19 cellular contexts compared by ENCODE assay signal in the genomic region with DNA sequence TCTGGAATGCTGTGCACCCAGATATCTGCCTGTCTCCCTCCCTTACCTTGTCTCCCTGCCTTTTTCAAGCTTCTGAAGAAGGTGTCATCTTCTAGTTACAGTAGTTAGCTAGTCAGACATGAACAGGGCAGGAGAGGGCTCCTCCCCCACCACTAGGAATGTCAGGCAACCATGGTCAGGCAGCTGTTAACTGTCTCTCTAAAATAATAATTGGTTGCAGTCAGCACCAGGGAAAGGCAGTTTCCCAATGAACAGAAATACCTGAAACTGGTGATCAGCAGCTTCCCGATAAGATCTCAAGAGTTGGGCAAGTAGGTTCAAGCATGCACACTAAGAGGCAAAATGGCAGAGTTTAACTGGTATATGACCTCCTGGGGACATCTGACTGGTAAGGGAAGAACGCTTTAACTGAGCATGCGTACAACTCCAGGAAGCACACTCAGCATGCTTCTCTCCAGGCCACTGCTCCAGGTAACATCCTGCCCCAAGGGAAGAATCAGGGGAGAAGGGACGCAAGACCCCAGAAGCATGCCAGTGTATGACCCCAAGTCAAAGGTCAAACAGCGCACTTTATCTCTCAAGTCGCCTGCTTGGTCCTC.
"Had no signal": no experiment of that assay in that cellular context is flagged by ENCODE, and none has a peak within 500 bp of the region (broad histone marks: within the 10 kb centered on the region; RNA-seq: fewer than 3 reads in every experiment).

No MANE protein-coding gene starts in this region.

- H3K36me3 ChIP-seq: cardiac muscle cell, esophagus muscularis mucosa, lower lobe of right lung, tibial artery had no signal

- H3K27ac ChIP-seq: cardiac muscle cell, esophagus muscularis mucosa, lower lobe of right lung, tibial artery, VCaP had no signal

- H3K9me3 Mint-ChIP-seq: activated naive CD4-positive, alpha-beta T cell treated with anti-CD3 and anti-CD28 coated beads for 36 hours; activated T-helper 2 cell treated with anti-CD3 and anti-CD28 coated beads, Interferon-gamma antibody, Interleukin-2, Interleukin-4, amounts not matched to agents 10 μg/mL and 5 μg/mL and 100 μg/mL, durations not matched to agents 14 hours and 24 hours and 36 hours; neural crest cell had no signal

- H3K4me3 ChIP-seq: cardiac muscle cell, esophagus muscularis mucosa, lower lobe of right lung, tibial artery had no signal

- H3K27me3 ChIP-seq: cardiac muscle cell had no signal

- H3K27ac Mint-ChIP-seq: activated naive CD4-positive, alpha-beta T cell treated with anti-CD3 and anti-CD28 coated beads for 36 hours; activated T-helper 2 cell treated with anti-CD3 and anti-CD28 coated beads, Interferon-gamma antibody, Interleukin-2, Interleukin-4, amounts not matched to agents 10 μg/mL and 5 μg/mL and 100 μg/mL, durations not matched to agents 14 hours and 24 hours and 36 hours; stimulated activated memory B cell treated with anti-CD40 and anti-IgM and Interleukin-4, amounts not matched to agents 10 μg/mL and 1 μg/mL and 100 μg/mL, for 72 hours had no signal

- H3K36me3 Mint-ChIP-seq: stimulated activated memory B cell treated with anti-CD40 and anti-IgM and Interleukin-4, amounts not matched to agents 10 μg/mL and 1 μg/mL and 100 μg/mL, for 72 hours had no signal

- H3K9me3 ChIP-seq: esophagus muscularis mucosa, lower lobe of right lung, tibial artery had no signal

- H3K4me3 Mint-ChIP-seq: activated naive CD4-positive, alpha-beta T cell treated with anti-CD3 and anti-CD28 coated beads for 36 hours; neural crest cell; stimulated activated memory B cell treated with anti-CD40 and anti-IgM and Interleukin-4, amounts not matched to agents 10 μg/mL and 1 μg/mL and 100 μg/mL, for 72 hours had no signal

- H3K4me1 ChIP-seq: esophagus muscularis mucosa, lower lobe of right lung, tibial artery had no signal

- DNase-seq: activated CD4-positive, alpha-beta T cell treated with anti-CD3 and anti-CD28 coated beads for 1 hour; activated CD4-positive, alpha-beta T cell treated with anti-CD3 and anti-CD28 coated beads, Interleukin-2, amount 50 U/mL, for 4 hours; activated naive CD4-positive, alpha-beta T cell treated with anti-CD3 and anti-CD28 coated beads for 36 hours; activated T-cell treated with anti-CD3 and anti-CD28 coated beads, Interleukin-2, amount 50 U/mL, for 1 hour; hypothalamus; left cardiac atrium; lower lobe of right lung; midbrain; stimulated activated CD4-positive, alpha-beta T cell treated with anti-CD3 and anti-CD28 coated beads, Interleukin-12 subunit alpha, Interleukin-12 subunit beta, amount 100 ng/mL, for 4 hours; stimulated activated CD4-positive, alpha-beta T cell treated with anti-CD3 and anti-CD28 coated beads, Interleukin-2, amount 100 ng/mL, for 24 hours; T-helper 1 cell; T1000 had no signal

- H3K4me1 Mint-ChIP-seq: neural crest cell had no signal
